Comparison of ENCODE assay signal across 1 cellular context in the genomic region with DNA sequence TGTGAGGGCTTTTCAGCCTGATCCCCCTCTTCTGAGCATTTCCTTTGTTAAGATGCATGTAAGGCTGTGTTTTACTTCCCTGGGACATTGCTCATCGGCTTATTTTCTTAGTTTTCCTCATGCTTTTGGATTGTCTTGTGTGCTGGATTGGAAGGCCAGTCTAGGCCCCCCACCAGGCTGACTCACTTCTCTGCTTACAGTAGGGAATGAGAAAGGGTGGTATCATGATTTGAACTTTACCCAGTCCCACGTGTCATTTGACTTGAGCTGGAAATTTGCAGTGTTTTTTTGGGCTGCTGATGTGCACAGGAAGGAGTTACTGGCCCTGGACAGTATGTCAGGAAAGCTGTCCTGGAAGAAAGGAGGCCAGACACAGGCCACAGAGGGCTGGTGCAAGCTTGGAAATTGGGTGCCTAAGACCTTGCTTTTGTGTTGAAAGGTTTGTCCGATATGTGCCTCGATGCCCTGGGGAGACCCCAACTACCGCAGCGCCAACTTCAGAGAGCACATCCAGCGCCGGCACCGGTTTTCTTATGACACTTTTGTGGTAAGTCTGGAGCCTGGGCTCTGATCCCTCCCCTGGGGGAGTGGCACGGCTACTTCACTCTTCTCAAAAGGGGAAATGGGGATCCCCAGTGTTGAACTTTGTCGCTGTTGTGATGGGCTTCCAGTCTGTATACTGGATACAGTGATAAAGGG.
TF ChIP-seq lines count a peak whose summit lies in the region.

No MANE protein-coding gene starts in this region.

TF ChIP-seq in IMR-90, 13 proteins besides CTCF, POLR2A, EP300 and RAD21:
- TF ChIP-seq SMC3 (IDR thresholded peaks at IDR 0.05; ENCODE audit: low read depth, low read length) (no peak), RCOR1 (IDR thresholded peaks at IDR 0.05; ENCODE audit: insufficient replicate concordance, low read length) (no peak), BHLHE40 (IDR thresholded peaks at IDR 0.05; ENCODE audit: low read depth, low read length) (peak; percentile 73), CHD1 (IDR thresholded peaks at IDR 0.05; ENCODE audit: low read depth, low read length) (peak; percentile 45; the same call in 1 of the 2 replicates), MXI1 (IDR thresholded peaks at IDR 0.05; ENCODE audit: borderline replicate concordance, low read depth, low read length) (peak; percentile 84), NFE2L2 (IDR thresholded peaks at IDR 0.05; ENCODE audit: low read depth, low read length) (no peak; the same call in 1 of the 2 replicates), FOS (IDR thresholded peaks at IDR 0.05; ENCODE audit: low read depth, low read length) (peak; percentile 97), RFX5 (IDR thresholded peaks at IDR 0.05; ENCODE audit: low read depth, low read length) (no peak), MAZ (IDR thresholded peaks at IDR 0.05; ENCODE audit: borderline replicate concordance, low read depth, low read length) (peak; percentile 54; the same call in 1 of the 2 replicates), CEBPB (IDR thresholded peaks at IDR 0.05; ENCODE audit: low read depth, low read length) (peak; percentile 25; the same call in 1 of the 2 replicates), MAFK (IDR thresholded peaks at IDR 0.05; ENCODE audit: low read depth, low read length) (0 out of 2 replicates have a peak, but pooled peaks have one; percentile 29)
- TF ChIP-seq, protein P1, sequence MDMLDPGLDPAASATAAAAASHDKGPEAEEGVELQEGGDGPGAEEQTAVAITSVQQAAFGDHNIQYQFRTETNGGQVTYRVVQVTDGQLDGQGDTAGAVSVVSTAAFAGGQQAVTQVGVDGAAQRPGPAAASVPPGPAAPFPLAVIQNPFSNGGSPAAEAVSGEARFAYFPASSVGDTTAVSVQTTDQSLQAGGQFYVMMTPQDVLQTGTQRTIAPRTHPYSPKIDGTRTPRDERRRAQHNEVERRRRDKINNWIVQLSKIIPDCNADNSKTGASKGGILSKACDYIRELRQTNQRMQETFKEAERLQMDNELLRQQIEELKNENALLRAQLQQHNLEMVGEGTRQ (IDR thresholded peaks at IDR 0.05; ENCODE audit: low read depth, low read length), result peak; percentile 83
- TF ChIP-seq, protein P2, sequence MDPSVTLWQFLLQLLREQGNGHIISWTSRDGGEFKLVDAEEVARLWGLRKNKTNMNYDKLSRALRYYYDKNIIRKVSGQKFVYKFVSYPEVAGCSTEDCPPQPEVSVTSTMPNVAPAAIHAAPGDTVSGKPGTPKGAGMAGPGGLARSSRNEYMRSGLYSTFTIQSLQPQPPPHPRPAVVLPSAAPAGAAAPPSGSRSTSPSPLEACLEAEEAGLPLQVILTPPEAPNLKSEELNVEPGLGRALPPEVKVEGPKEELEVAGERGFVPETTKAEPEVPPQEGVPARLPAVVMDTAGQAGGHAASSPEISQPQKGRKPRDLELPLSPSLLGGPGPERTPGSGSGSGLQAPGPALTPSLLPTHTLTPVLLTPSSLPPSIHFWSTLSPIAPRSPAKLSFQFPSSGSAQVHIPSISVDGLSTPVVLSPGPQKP (IDR thresholded peaks at IDR 0.05; ENCODE audit: borderline replicate concordance, low read depth, low read length), result no peak
TF ChIP-seq in IMR-90: peak in this region for 8.
